In the genomic region with DNA sequence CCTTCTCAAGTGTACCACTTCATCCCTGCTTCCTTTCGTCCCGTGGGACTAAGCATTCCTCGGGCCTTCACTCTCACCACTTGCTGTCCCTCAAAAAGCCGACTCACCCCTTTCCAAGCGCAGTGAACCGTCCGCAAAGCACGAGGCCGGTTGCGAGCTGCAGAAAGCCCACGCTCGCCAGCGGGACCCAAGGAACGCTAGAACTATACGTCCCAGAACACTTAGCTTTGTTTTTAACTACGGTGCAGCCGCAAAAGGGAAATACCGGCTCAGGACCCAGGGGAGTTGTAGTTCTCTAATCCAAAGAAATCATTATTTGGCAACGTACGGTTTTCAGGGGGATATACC, we compare ENCODE assay signal across 8 cellular contexts. TPM values are rescaled to one million over a fixed set of nuclear protein-coding genes. Genes with fewer than 3 reads are reported as not detected.
A peak's percentile ranks its signal among the peaks of the same experiment; 100 is the strongest.
DNase-seq lines count a peak whose midpoint lies in the region; ATAC-seq and TF ChIP-seq lines count a peak whose summit lies in the region.

No MANE protein-coding gene starts in this region.

- H3K79me2 ChIP-seq in Loucy (ENCODE audit: insufficient read depth, low read length), result peaks cover 58% of the 10 kb centered on the region

- peak overlapping the region; percentile 92 for H2AFZ ChIP-seq in Loucy (ENCODE audit: low read length)

- H3K4me3 ChIP-seq in Loucy (ENCODE audit: low read length, poor library complexity, severe bottlenecking), result peak overlapping the region; percentile 93
- peak overlapping the region; percentile 98 for H3K4me3 ChIP-seq in iPS-18a (ENCODE audit: low read length)
- H3K4me3 ChIP-seq in skeletal muscle satellite cell (ENCODE audit: low read length), result peak overlapping the region; percentile 92

- DNase-seq in CD1c-positive myeloid dendritic cell (ENCODE audit: extremely low spot score) (peak; percentile 77), cortex of kidney (lab: John Stamatoyannopoulos, UW) (no peak), Kasumi-1 (lab: John Stamatoyannopoulos, UW) (no peak)

- H3K4me1 ChIP-seq in Loucy (ENCODE audit: insufficient read depth, low read length, poor library complexity, severe bottlenecking) (peaks cover 32% of the 10 kb centered on the region), iPS-18a (ENCODE audit: control insufficient read depth, low read depth, low read length) (peaks cover 8% of the 10 kb centered on the region), skeletal muscle satellite cell (ENCODE audit: control insufficient read depth, insufficient read depth, low read length) (peaks cover 16% of the 10 kb centered on the region)

- H3K9me2 ChIP-seq in Loucy (replicated peaks; ENCODE audit: low read depth, low read length), result no peaks in the 10 kb centered on the region

- H3K27ac ChIP-seq in angular gyrus (ENCODE audit: low read depth, low read length) (peak overlapping the region; percentile 75), iPS-18a (ENCODE audit: low read length) (peak overlapping the region; percentile 93)

- ATAC-seq in GM19452 (IDR thresholded peaks at IDR 0.05; ENCODE audit: unreplicated experiment), result peak; percentile 28

- H3K27me3 ChIP-seq in Loucy (ENCODE audit: insufficient read depth, low read length, poor library complexity, severe bottlenecking) (no peaks in the 10 kb centered on the region), iPS-18a (ENCODE audit: control insufficient read depth, insufficient read depth, low read length) (no peaks in the 10 kb centered on the region), skeletal muscle satellite cell (ENCODE audit: control insufficient read depth, insufficient read depth, low read length) (no peaks in the 10 kb centered on the region)

- H4K20me1 ChIP-seq in Loucy (ENCODE audit: insufficient read depth, low read length, poor library complexity, severe bottlenecking), result no peaks in the 10 kb centered on the region

- H3K36me3 ChIP-seq in Loucy (ENCODE audit: insufficient read depth, low read length) (no peaks in the 10 kb centered on the region; the same call in 1 of the 2 replicates), iPS-18a (ENCODE audit: control insufficient read depth, low read depth, low read length) (peaks cover 25% of the 10 kb centered on the region), skeletal muscle satellite cell (ENCODE audit: insufficient read depth, low read length) (peaks cover 14% of the 10 kb centered on the region)

- H3K4me2 ChIP-seq in Loucy (ENCODE audit: low read depth, low read length, poor library complexity, severe bottlenecking) (peak overlapping the region; percentile 84), skeletal muscle satellite cell (ENCODE audit: low read length) (peak overlapping the region; percentile 93)

- no peaks in the 10 kb centered on the region for H3F3A ChIP-seq in Loucy (ENCODE audit: low read depth)

- no peak for TF ChIP-seq CTCF in Loucy (conservative IDR thresholded peaks at IDR 0.05; ENCODE audit: low read length)

- no peaks in the 10 kb centered on the region for H3K9me3 ChIP-seq in Loucy (ENCODE audit: insufficient read depth, low read depth, low read length)
- no peaks in the 10 kb centered on the region for H3K9me3 ChIP-seq in iPS-18a (ENCODE audit: control insufficient read depth, low read depth, low read length)
- H3K9me3 ChIP-seq in skeletal muscle satellite cell (replicated peaks; ENCODE audit: low read length), result no peaks in the 10 kb centered on the region

- H3K9ac ChIP-seq in Loucy (ENCODE audit: low read depth, low read length, poor library complexity, severe bottlenecking), result peak overlapping the region; percentile 96
- peak overlapping the region; percentile 99 for H3K9ac ChIP-seq in iPS-18a (ENCODE audit: low read length)
- H3K9ac ChIP-seq in skeletal muscle satellite cell (ENCODE audit: low read depth, low read length), result peak overlapping the region; percentile 97

RNA-seq across cellular contexts. Expression of gene POLR1H, which starts 0.5 kb away (rescaled TPM):
- 36.5 and 44.1 TPM in 2 replicates for total RNA-seq in skeletal muscle satellite cell (2012; rRNA removed)

RNA-seq across cellular contexts. Expression of gene PPP1R11, which starts 6.4 kb away (rescaled TPM):
- total RNA-seq in skeletal muscle satellite cell (2012; rRNA removed), result 29.4 and 38.9 TPM in 2 replicates

RNA-seq across cellular contexts. Expression of gene RNF39, which starts 15.0 kb away (rescaled TPM):
- not detected in 2 replicates for total RNA-seq in skeletal muscle satellite cell (2012; rRNA removed)

RNA-seq across cellular contexts. Expression of gene TRIM31, which starts 52.3 kb away (rescaled TPM):
- total RNA-seq in skeletal muscle satellite cell (2012; rRNA removed), result not detected in 2 replicates
